Comparison of ENCODE assay signal across 10 cellular contexts in genomic region chr7:1670894-1671875, GRCh38.
DNase-seq lines count a peak whose midpoint lies in the region; ATAC-seq, FAIRE-seq and TF ChIP-seq lines count a peak whose summit lies in the region.
"Had no signal": no experiment of that assay in that cellular context is flagged by ENCODE, and none has a peak within 500 bp of the region (broad histone marks: within the 10 kb centered on the region; RNA-seq: fewer than 3 reads in every experiment).

No MANE protein-coding gene starts in this region.

- TF ChIP-seq POLR2A in H54 (IDR thresholded peaks at IDR 0.05; ENCODE audit: low read depth, low read length), result no peak

- ATAC-seq in HG02623 (IDR thresholded peaks at IDR 0.05; ENCODE audit: unreplicated experiment), result no peak
- ATAC-seq: stimulated activated naive CD8-positive, alpha-beta T cell treated with anti-CD3 and anti-CD28 coated beads, Interleukin-15, amount 100 ng/mL, for 72 hours had no signal

- peak overlapping the region; percentile 43 for H3K4me3 ChIP-seq in skeletal muscle cell (ENCODE audit: low read depth, low read length)

- DNase-seq in H54 (ENCODE audit: insufficient read length, low spot score), result peak; percentile 68
- DNase-seq in activated CD8-positive, alpha-beta memory T cell treated with anti-CD3 and anti-CD28 coated beads, Interleukin-2, amount 50 U/mL, for 48 hours, result peak; percentile 43
- peak; percentile 37 for DNase-seq in iPS-NIHi7 (ENCODE audit: extremely low spot score)
- DNase-seq in skeletal muscle cell (ENCODE audit: low read depth), result no peak
- no peak for DNase-seq in T-helper 9 cell
- DNase-seq in MV-4-11 (lab: John Stamatoyannopoulos, UW), result no peak
- DNase-seq: EL had no signal

- FAIRE-seq in H54 (lab: Jason Lieb, UNC), result no peak
- FAIRE-seq: islet of Langerhans had no signal

Comparison
In these comparisons a context has a peak if more than half of its experiments do, and no peak if none do; other contexts are left out.
1. DNase-seq: peak in H54 (single experiment), activated CD8-positive, alpha-beta memory T cell treated with anti-CD3 and anti-CD28 coated beads, Interleukin-2, amount 50 U/mL, for 48 hours (single experiment) and iPS-NIHi7 (single experiment); none in skeletal muscle cell (single experiment), T-helper 9 cell (single experiment) and MV-4-11 (single experiment).